Comparison of ENCODE assay signal across 5 cellular contexts in genomic region chr17:64938290-64938689, GRCh38.
"Had no signal": no experiment of that assay in that cellular context is flagged by ENCODE, and none has a peak within 500 bp of the region (broad histone marks: within the 10 kb centered on the region; RNA-seq: fewer than 3 reads in every experiment).

No MANE protein-coding gene starts in this region.

- H3K27me3 ChIP-seq: stomach had no signal

- H3K9me3 Mint-ChIP-seq: activated naive CD4-positive, alpha-beta T cell treated with anti-CD3 and anti-CD28 coated beads, Interleukin-2, amount 10 ng/mL, durations not matched to agents 7 days and 5 days; WTC11 had no signal

- H3K4me1 ChIP-seq: stomach had no signal

- H3K36me3 ChIP-seq: thoracic aorta had no signal

- H3K9me3 ChIP-seq: stomach, thoracic aorta had no signal

- H3K4me3 Mint-ChIP-seq: activated naive CD4-positive, alpha-beta T cell treated with anti-CD3 and anti-CD28 coated beads, Interleukin-2, amount 10 ng/mL, durations not matched to agents 7 days and 5 days; WTC11 had no signal

- H3K4me3 ChIP-seq: lung, stomach had no signal

- H3K27ac ChIP-seq: stomach, thoracic aorta had no signal

- H3K36me3 Mint-ChIP-seq: activated naive CD4-positive, alpha-beta T cell treated with anti-CD3 and anti-CD28 coated beads, Interleukin-2, amount 10 ng/mL, durations not matched to agents 7 days and 5 days; WTC11 had no signal

- H3K27ac Mint-ChIP-seq: activated naive CD4-positive, alpha-beta T cell treated with anti-CD3 and anti-CD28 coated beads, Interleukin-2, amount 10 ng/mL, durations not matched to agents 7 days and 5 days; WTC11 had no signal
